1 cellular context compared by ENCODE assay signal in the genomic region with DNA sequence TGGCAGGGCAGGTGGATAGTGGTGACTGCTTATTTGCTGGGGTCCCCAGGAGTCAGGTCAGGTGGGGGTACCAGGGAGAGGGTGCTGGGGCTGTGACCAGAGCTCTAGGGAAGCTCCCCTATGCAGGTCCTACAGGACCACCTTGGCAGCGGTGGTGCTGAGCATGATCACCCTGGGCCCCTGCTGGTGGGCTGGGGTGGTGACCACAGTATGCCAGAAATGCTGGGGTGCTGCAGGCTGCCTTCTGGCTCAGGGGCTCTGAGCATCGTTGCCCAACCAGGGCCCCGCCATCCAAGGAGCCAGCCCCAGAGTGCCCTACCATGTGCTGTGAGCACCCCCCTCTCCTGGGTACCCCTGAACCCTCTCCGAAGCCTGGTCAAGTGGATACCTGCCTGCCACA.
TF ChIP-seq lines count a peak whose summit lies in the region.

No MANE protein-coding gene starts in this region.

TF ChIP-seq in H1, 55 proteins besides CTCF, POLR2A, EP300 and RAD21:
- TF ChIP-seq POU5F1 (IDR thresholded peaks at IDR 0.05; ENCODE audit: low read depth, low read length) (no peak), SP2 (IDR thresholded peaks at IDR 0.05; ENCODE audit: low read length) (no peak), NANOG (IDR thresholded peaks at IDR 0.05; ENCODE audit: insufficient read depth, low read depth, low read length, poor library complexity, severe bottlenecking) (no peak), SIN3A (conservative IDR thresholded peaks at IDR 0.05 in 1 of 2, IDR thresholded peaks at IDR 0.05 in 1 of 2; ENCODE audit: low read depth in 1 of 2, low read length in 2 of 2) (no peak), TCF12 (IDR thresholded peaks at IDR 0.05; ENCODE audit: low read depth, low read length) (no peak), GTF2F1 (IDR thresholded peaks at IDR 0.05; ENCODE audit: borderline replicate concordance, low read depth, low read length) (no peak), CTBP2 (IDR thresholded peaks at IDR 0.05; ENCODE audit: borderline replicate concordance, insufficient read depth, insufficient read length, low read length) (no peak), KDM5A (IDR thresholded peaks at IDR 0.05; ENCODE audit: low read length) (no peak), CEBPB (IDR thresholded peaks at IDR 0.05; ENCODE audit: low read depth, low read length) (no peak), SIX5 (IDR thresholded peaks at IDR 0.05; ENCODE audit: low read depth, low read length) (no peak), ZNF274 (IDR thresholded peaks at IDR 0.05; ENCODE audit: borderline replicate concordance, extremely low read depth, low read length) (no peak), BACH1 (IDR thresholded peaks at IDR 0.05; ENCODE audit: low read length) (no peak), SP1 (IDR thresholded peaks at IDR 0.05; ENCODE audit: low read depth, low read length) (no peak)
